30 cellular contexts compared by ENCODE assay signal in the genomic region with DNA sequence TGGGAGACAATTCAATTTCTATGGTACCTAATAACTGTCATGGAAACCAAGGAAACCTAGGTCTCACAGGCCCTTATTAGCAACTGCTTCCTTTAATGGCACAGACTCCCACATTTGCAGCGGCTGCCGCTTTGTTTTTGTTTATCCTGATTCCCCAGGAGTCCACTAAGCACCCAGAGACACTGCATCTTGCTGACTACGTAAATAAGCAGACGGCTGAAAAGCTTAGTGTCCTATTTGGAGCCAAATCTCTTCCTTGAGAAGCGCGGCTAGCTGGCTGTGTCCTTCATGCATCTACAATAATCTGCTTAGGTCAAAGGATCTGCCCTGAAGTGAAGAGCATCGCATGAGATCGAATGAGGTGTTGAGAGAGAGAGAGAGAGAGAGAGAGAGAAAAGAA.
DNase-seq lines count a peak whose midpoint lies in the region; ATAC-seq, FAIRE-seq and TF ChIP-seq lines count a peak whose summit lies in the region.
"Had no signal": no experiment of that assay in that cellular context is flagged by ENCODE, and none has a peak within 500 bp of the region (broad histone marks: within the 10 kb centered on the region; RNA-seq: fewer than 3 reads in every experiment).

No MANE protein-coding gene starts in this region.

- ATAC-seq in HG03354 (IDR thresholded peaks at IDR 0.05; ENCODE audit: poor library complexity, severe bottlenecking, unreplicated experiment), result no peak
- ATAC-seq: K562; left colon; naive thymus-derived CD4-positive, alpha-beta T cell had no signal

- H3K14ac ChIP-seq in H1 (ENCODE audit: insufficient read length), result no peak overlapping the region

- H3K4me1 ChIP-seq in H1 (replicated peaks in 1 of 4; ENCODE audit: control insufficient read depth in 3 of 4, insufficient read depth in 4 of 4, low read length in 3 of 4), result peaks cover 0 to 10% (median 8%) of the 10 kb centered on the region in 4 experiments; a peak in 4 of 7 replicates
- H3K4me1 ChIP-seq in neural progenitor cell, result peaks cover 50% of the 10 kb centered on the region
- H3K4me1 ChIP-seq: BLaER1 treated with 17β-estradiol and CSF1 and Interleukin-3, amounts not matched to agents 10 nM and 100 nM; right atrium auricular region; uterus had no signal

- TF ChIP-seq EP300 in H1 (IDR thresholded peaks at IDR 0.05; ENCODE audit: borderline replicate concordance in 1 of 2, low read depth in 2 of 2, low read length in 2 of 2), result no peak

- no peak overlapping the region for H4K8ac ChIP-seq in H1 (ENCODE audit: extremely low read depth, insufficient read depth, low read length)

- no peak overlapping the region for H3K56ac ChIP-seq in H1 (replicated peaks; ENCODE audit: insufficient read length, low read depth, low read length)

- H3K27ac Mint-ChIP-seq in neural progenitor cell, result peak overlapping the region; percentile 13
- H3K27ac Mint-ChIP-seq: activated B cell treated with CpG ODN at 0.5 μM for 24 hours; activated naive CD4-positive, alpha-beta T cell treated with anti-CD3 and anti-CD28 coated beads, Interleukin-2, amount 50 U/mL, for 24 hours; activated T-helper 1 cell treated with anti-CD3 and anti-CD28 coated beads, Interleukin-12 subunit alpha, Interleukin-12 subunit beta, Interleukin-2, Interleukin-4 antibody, amounts not matched to agents 30 ng/mL and 10 ng/mL and 1 ng/mL, durations not matched to agents 14 hours and 24 hours and 36 hours; naive thymus-derived CD4-positive, alpha-beta T cell had no signal

- TF ChIP-seq RAD21 in H1 (IDR thresholded peaks at IDR 0.05 in 1 of 2, conservative IDR thresholded peaks at IDR 0.05 in 1 of 2; ENCODE audit: low read depth in 2 of 2, low read length in 2 of 2), result no peak

- H4K91ac ChIP-seq in H1 (replicated peaks; ENCODE audit: insufficient read length, low read length), result no peak overlapping the region

- H3K4me2 ChIP-seq in H1 (ENCODE audit: insufficient read depth in 1 of 2, low read depth in 2 of 2, low read length in 2 of 2) (peak overlapping the region in 1 of 2 experiments; percentile 15; a peak in 1 of 4 replicates), neural progenitor cell (peak overlapping the region; percentile 62)
- H3K4me2 ChIP-seq: BLaER1 treated with 17β-estradiol and CSF1 and Interleukin-3, amounts not matched to agents 10 nM and 100 nM; PC-9 had no signal

- peaks cover 18% of the 10 kb centered on the region for H3K4me1 Mint-ChIP-seq in neural progenitor cell
- H3K4me1 Mint-ChIP-seq: activated B cell treated with CpG ODN at 0.5 μM for 24 hours; activated naive CD4-positive, alpha-beta T cell treated with anti-CD3 and anti-CD28 coated beads, Interleukin-2, amount 50 U/mL, for 24 hours; naive thymus-derived CD4-positive, alpha-beta T cell had no signal

- no peak overlapping the region for H2BK20ac ChIP-seq in H1 (ENCODE audit: low read length)

- H3K79me1 ChIP-seq in H1 (ENCODE audit: low read depth, low read length), result no peaks in the 10 kb centered on the region

- no peak overlapping the region for H2BK12ac ChIP-seq in H1 (ENCODE audit: low read depth, low read length)

- H3K9ac ChIP-seq in H1 (replicated peaks in 1 of 4; ENCODE audit: extremely low read depth in 1 of 4, low read depth in 3 of 4, low read length in 3 of 4) (no peak overlapping the region), neural progenitor cell (no peak overlapping the region)
- H3K9ac ChIP-seq: BLaER1 treated with 17β-estradiol and CSF1 and Interleukin-3, amounts not matched to agents 10 nM and 100 nM had no signal

- H4K20me1 ChIP-seq in H1 (replicated peaks in 1 of 2; ENCODE audit: control insufficient read depth in 1 of 2, insufficient read depth in 2 of 2, low read length in 2 of 2), result no peaks in the 10 kb centered on the region
- H4K20me1 ChIP-seq in neural progenitor cell (ENCODE audit: low read depth), result no peaks in the 10 kb centered on the region
- H4K20me1 ChIP-seq: BLaER1 treated with 17β-estradiol and CSF1 and Interleukin-3, amounts not matched to agents 10 nM and 100 nM had no signal

- H3K23me2 ChIP-seq in H1 (ENCODE audit: low read depth, low read length), result no peaks in the 10 kb centered on the region

- no peak overlapping the region for H2AK5ac ChIP-seq in H1 (ENCODE audit: low read depth, low read length)

- H3K27me3 Mint-ChIP-seq in neural progenitor cell (ENCODE audit: insufficient read depth, low read depth), result no peaks in the 10 kb centered on the region
- H3K27me3 Mint-ChIP-seq: activated naive CD4-positive, alpha-beta T cell treated with anti-CD3 and anti-CD28 coated beads, Interleukin-2, amount 50 U/mL, for 24 hours had no signal

- H2BK5ac ChIP-seq in H1 (ENCODE audit: low read depth, low read length), result no peak overlapping the region

- H3K79me2 ChIP-seq in H1 (ENCODE audit: control insufficient read depth in 1 of 2, insufficient read depth in 2 of 2, low read length in 2 of 2) (no peaks in the 10 kb centered on the region), neural progenitor cell (ENCODE audit: low read depth) (no peaks in the 10 kb centered on the region)

- TF ChIP-seq POLR2A in H1 (IDR thresholded peaks at IDR 0.05; ENCODE audit: control extremely low read depth in 1 of 2, low read depth in 2 of 2, low read length in 2 of 2), result no peak

- H3K36me3 ChIP-seq in H1 (ENCODE audit: control insufficient read depth in 2 of 4, insufficient read depth in 4 of 4, low read length in 3 of 4) (no peaks in the 10 kb centered on the region), neural progenitor cell (no peaks in the 10 kb centered on the region)
- H3K36me3 ChIP-seq: BLaER1 treated with 17β-estradiol and CSF1 and Interleukin-3, amounts not matched to agents 10 nM and 100 nM; ovary; right atrium auricular region; thoracic aorta; uterus had no signal

- H3K36me3 Mint-ChIP-seq in neural progenitor cell, result no peaks in the 10 kb centered on the region
- H3K36me3 Mint-ChIP-seq: activated naive CD4-positive, alpha-beta T cell treated with anti-CD3 and anti-CD28 coated beads, Interleukin-2, amount 50 U/mL, for 24 hours; naive thymus-derived CD4-positive, alpha-beta T cell had no signal

- no peak overlapping the region for H3K27ac ChIP-seq in H1 (ENCODE audit: low read depth, low read length)
- peak overlapping the region; percentile 91 for H3K27ac ChIP-seq in neural progenitor cell
- H3K27ac ChIP-seq: BLaER1 treated with 17β-estradiol and CSF1 and Interleukin-3, amounts not matched to agents 10 nM and 100 nM; ovary; PC-9; right atrium auricular region; thoracic aorta; uterus had no signal

- no peak for TF ChIP-seq CTCF in H1 (IDR thresholded peaks at IDR 0.05; ENCODE audit: control extremely low read depth in 1 of 3, insufficient read depth in 1 of 3, low read depth in 1 of 3, low read length in 3 of 3)
- no peak for TF ChIP-seq CTCF in neural progenitor cell (IDR thresholded peaks at IDR 0.05)
- TF ChIP-seq CTCF in GM10248 (IDR thresholded peaks at IDR 0.05; ENCODE audit: control extremely low read depth, extremely low read depth, low read depth, missing control alignments), result no peak

- no peaks in the 10 kb centered on the region for H3K9me3 Mint-ChIP-seq in neural progenitor cell
- H3K9me3 Mint-ChIP-seq: activated B cell treated with CpG ODN at 0.5 μM for 24 hours; activated naive CD4-positive, alpha-beta T cell treated with anti-CD3 and anti-CD28 coated beads, Interleukin-2, amount 50 U/mL, for 24 hours; activated T-helper 1 cell treated with anti-CD3 and anti-CD28 coated beads, Interleukin-12 subunit alpha, Interleukin-12 subunit beta, Interleukin-2, Interleukin-4 antibody, amounts not matched to agents 30 ng/mL and 10 ng/mL and 1 ng/mL, durations not matched to agents 14 hours and 24 hours and 36 hours had no signal

- peaks cover 34% of the 10 kb centered on the region for H3F3A ChIP-seq in neural progenitor cell (ENCODE audit: low read depth)

- H3K4ac ChIP-seq in H1 (replicated peaks; ENCODE audit: insufficient read length, low read depth, low read length), result no peak overlapping the region

- H2AFZ ChIP-seq in H1 (ENCODE audit: low read length) (peak overlapping the region; percentile 87), neural progenitor cell (replicated peaks) (peak overlapping the region; percentile 85)
- H2AFZ ChIP-seq: PC-9 had no signal

- 73% methylated on average over 8 of the region's 8 CpGs; no CpG with 5 or more reads in 1 of the 2 experiments for WGBS in H1 (ENCODE audit: extremely low coverage in 1 of 2, insufficient coverage in 1 of 2, insufficient read length in 1 of 2, insufficient replicate concordance in 2 of 2, low coverage in 1 of 2, low lambda C conversion rate in 2 of 2, missing lambda C conversion rate in 1 of 2), 2 experiments

- POLR2A ChIA-PET in H1 (lab: Charles Lee; ENCODE audit: partially characterized antibody), result no interaction called here
- POLR2A ChIA-PET in GM10248 (lab: Yijun Ruan, JAX), result no interaction called here

- H4K5ac ChIP-seq in H1 (ENCODE audit: insufficient read length, low read depth, low read length), result no peak overlapping the region

- no peak overlapping the region for H3K4me3 Mint-ChIP-seq in neural progenitor cell
- H3K4me3 Mint-ChIP-seq: activated B cell treated with CpG ODN at 0.5 μM for 24 hours; activated naive CD4-positive, alpha-beta T cell treated with anti-CD3 and anti-CD28 coated beads, Interleukin-2, amount 50 U/mL, for 24 hours; activated T-helper 1 cell treated with anti-CD3 and anti-CD28 coated beads, Interleukin-12 subunit alpha, Interleukin-12 subunit beta, Interleukin-2, Interleukin-4 antibody, amounts not matched to agents 30 ng/mL and 10 ng/mL and 1 ng/mL, durations not matched to agents 14 hours and 24 hours and 36 hours; naive thymus-derived CD4-positive, alpha-beta T cell had no signal

- no peaks in the 10 kb centered on the region for H3K9me3 ChIP-seq in H1 (ENCODE audit: insufficient read depth in 2 of 2, low read depth in 1 of 2, low read length in 1 of 2)
- no peaks in the 10 kb centered on the region for H3K9me3 ChIP-seq in neural progenitor cell (ENCODE audit: low read depth)
- H3K9me3 ChIP-seq: BLaER1 treated with 17β-estradiol and CSF1 and Interleukin-3, amounts not matched to agents 10 nM and 100 nM; ovary; right atrium auricular region; thoracic aorta; uterus had no signal

- H3K4me3 ChIP-seq in H1 (ENCODE audit: extremely low read depth in 1 of 4, insufficient read depth in 2 of 4, low read depth in 3 of 4, low read length in 4 of 4) (no peak overlapping the region), neural progenitor cell (peak overlapping the region; percentile 16)
- H3K4me3 ChIP-seq: BLaER1 treated with 17β-estradiol and CSF1 and Interleukin-3, amounts not matched to agents 10 nM and 100 nM; K562; ovary; PC-9; right atrium auricular region; thoracic aorta; uterus had no signal

- FAIRE-seq in H1 (lab: Jason Lieb, UNC), result no peak
- FAIRE-seq: endothelial cell of umbilical vein, K562 had no signal

- no peak overlapping the region for H3K18ac ChIP-seq in H1 (ENCODE audit: extremely low read depth, low read length)

- CTCF ChIA-PET in H1 (lab: Charles Lee; ENCODE audit: partially characterized antibody) (interaction anchor here (0.8 to 1.3 kb wide), 2 partner anchors 23 to 631 kb away, joined by 3 read pairs; no protein-coding TSS in a partner anchor), GM10248 (lab: Yijun Ruan, JAX) (no interaction called here)

- DNase-seq in ELR (ENCODE audit: low read depth), result peak; percentile 3
- peak; percentile 61 for DNase-seq in NCI-H69 (lab: John Stamatoyannopoulos, UW)
- DNase-seq in H1 (ENCODE audit: low read depth in 1 of 2, low spot score in 2 of 2), result no peak
- DNase-seq in neural progenitor cell (ENCODE audit: low spot score), result peak; percentile 86
- no peak for DNase-seq in SIG-M5 (lab: John Stamatoyannopoulos, UW)
- no peak for DNase-seq in GM10248 (ENCODE audit: extremely low spot score)
- no peak for DNase-seq in activated effector memory CD4-positive, alpha-beta T cell treated with Interleukin-2 at 50 U/mL for 16 hours
- DNase-seq: ACHN; activated B cell treated with CpG ODN at 0.5 μM for 24 hours; COR-L47; left colon; MM.1S; naive thymus-derived CD4-positive, alpha-beta T cell; NCI-H1694; ovary; PC-9; Right ventricle myocardium superior; stimulated activated CD4-positive, alpha-beta T cell treated with anti-CD3 and anti-CD28 coated beads, Interleukin-12 subunit alpha, Interleukin-12 subunit beta, amount 100 ng/mL, for 4 hours; stimulated activated CD4-positive, alpha-beta T cell treated with anti-CD3 and anti-CD28 coated beads, Interleukin-4, amount 100 ng/mL, for 4 hours; stimulated activated naive CD4-positive, alpha-beta T cell; T1000; uterus had no signal

- H2BK120ac ChIP-seq in H1 (replicated peaks; ENCODE audit: low read depth, low read length), result no peak overlapping the region

- H3K27me3 ChIP-seq in H1 (replicated peaks in 1 of 4; ENCODE audit: control insufficient read depth in 3 of 4, extremely low read depth in 1 of 4, insufficient read depth in 3 of 4, low read length in 3 of 4), result no peaks in the 10 kb centered on the region
- H3K27me3 ChIP-seq in neural progenitor cell, result no peaks in the 10 kb centered on the region
- H3K27me3 ChIP-seq: BLaER1 treated with 17β-estradiol and CSF1 and Interleukin-3, amounts not matched to agents 10 nM and 100 nM; ovary; right atrium auricular region; uterus had no signal

- no peak overlapping the region for H2BK15ac ChIP-seq in H1 (ENCODE audit: low read length)

- no peak overlapping the region for H3K23ac ChIP-seq in H1 (ENCODE audit: insufficient read length)

Comparison
In these comparisons a context has a peak if more than half of its experiments do, and no peak if none do; other contexts are left out.
1. DNase-seq: peak in ELR (single experiment), NCI-H69 (single experiment) and neural progenitor cell (single experiment); none in H1 (0 of 2), SIG-M5 (single experiment), GM10248 (single experiment) and activated effector memory CD4-positive, alpha-beta T cell treated with Interleukin-2 at 50 U/mL for 16 hours (single experiment).